In the genomic region with DNA sequence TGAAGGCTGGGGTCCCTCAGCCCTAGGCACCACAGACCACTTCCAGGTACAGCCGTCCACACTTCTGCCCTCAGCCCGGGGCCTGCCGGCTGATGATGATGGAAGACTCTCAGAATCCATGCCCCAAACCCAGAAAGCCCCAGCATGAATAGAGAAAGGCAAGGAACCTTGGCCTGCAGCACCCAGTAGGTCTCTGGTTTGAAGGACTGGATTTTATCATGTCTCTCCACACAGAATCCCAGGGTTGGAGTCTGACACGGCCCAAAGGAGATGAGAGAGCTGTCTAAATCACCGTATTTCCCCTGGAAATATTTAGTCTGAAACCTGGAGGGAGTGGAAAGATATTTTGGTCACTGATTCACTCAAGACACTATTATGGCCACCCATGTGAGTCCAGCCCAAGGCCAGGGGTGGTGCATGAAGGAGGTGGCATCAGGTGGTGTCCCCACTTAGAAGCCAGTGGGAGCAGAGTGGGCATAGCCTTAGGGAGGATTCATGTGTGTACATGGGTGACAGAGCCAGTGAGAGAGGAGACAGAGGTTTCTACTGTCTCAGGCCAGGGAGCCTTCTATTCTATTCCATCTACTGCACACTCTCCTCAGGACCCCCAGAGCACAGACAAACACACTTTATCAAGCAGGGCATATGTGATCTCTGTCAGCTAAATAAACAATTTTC, we compare ENCODE assay signal across 1 cellular context.
TF ChIP-seq lines count a peak whose summit lies in the region.

No MANE protein-coding gene starts in this region.

TF ChIP-seq in K562, 482 proteins besides CTCF, POLR2A, EP300 and RAD21 (continued from another document and continues in another):
- TF ChIP-seq TAF1 (IDR thresholded peaks at IDR 0.05; ENCODE audit: control insufficient read depth, extremely low read depth, insufficient read depth, low read length, severe bottlenecking) (no peak), SIN3B (IDR thresholded peaks at IDR 0.05; ENCODE audit: low read depth) (0 out of 2 replicates have a peak, but pooled peaks have one; percentile 7), SUPT5H (IDR thresholded peaks at IDR 0.05) (no peak), SRSF1 (IDR thresholded peaks at IDR 0.05; ENCODE audit: low read depth, low read length) (no peak), RFX5 (IDR thresholded peaks at IDR 0.05; ENCODE audit: low read depth, low read length) (0 out of 2 replicates have a peak, but pooled peaks have one; percentile 21), ZNF583 (CRISPR knock-in tag; IDR thresholded peaks at IDR 0.05) (0 out of 2 replicates have a peak, but pooled peaks have one; percentile 34), ZNF695 (CRISPR knock-in tag; IDR thresholded peaks at IDR 0.05) (0 out of 2 replicates have a peak, but pooled peaks have one; percentile 31), IRF2 (CRISPR knock-in tag; IDR thresholded peaks at IDR 0.05) (no peak), SOX6 (IDR thresholded peaks at IDR 0.05) (no peak), FOXJ3 (CRISPR knock-in tag; IDR thresholded peaks at IDR 0.05) (no peak), ZNF785 (CRISPR knock-in tag; IDR thresholded peaks at IDR 0.05) (no peak; the same call in 1 of the 2 replicates), TAF9B (IDR thresholded peaks at IDR 0.05; ENCODE audit: partially characterized antibody) (no peak), NFXL1 (CRISPR knock-in tag; IDR thresholded peaks at IDR 0.05) (no peak), CCAR2 (IDR thresholded peaks at IDR 0.05; ENCODE audit: low read depth, low read length) (no peak), TEAD4 (IDR thresholded peaks at IDR 0.05; ENCODE audit: low read length) (no peak), TEAD4 (CRISPR knock-in tag; IDR thresholded peaks at IDR 0.05; ENCODE audit: borderline replicate concordance) (no peak), KLF13 (tag; IDR thresholded peaks at IDR 0.05; ENCODE audit: borderline replicate concordance, low read depth) (no peak), FOXA3 (CRISPR knock-in tag; conservative IDR thresholded peaks at IDR 0.05 in 1 of 2, IDR thresholded peaks at IDR 0.05 in 1 of 2) (no peak), PRPF4 (IDR thresholded peaks at IDR 0.05; ENCODE audit: insufficient read depth, low read depth, low read length, poor library complexity, severe bottlenecking) (no peak), ZNF217 (CRISPR knock-in tag; IDR thresholded peaks at IDR 0.05) (no peak), ZKSCAN1 (IDR thresholded peaks at IDR 0.05; ENCODE audit: low read depth, low read length) (peak; percentile 93), JUNB (CRISPR knock-in tag; conservative IDR thresholded peaks at IDR 0.05) (no peak), EGR1 (conservative IDR thresholded peaks at IDR 0.05) (0 out of 2 replicates have a peak, but pooled peaks have one; percentile 0), KLF6 (CRISPR knock-in tag; IDR thresholded peaks at IDR 0.05; ENCODE audit: borderline replicate concordance) (no peak), SMAD3 (CRISPR knock-in tag; conservative IDR thresholded peaks at IDR 0.05) (no peak), NFIC (IDR thresholded peaks at IDR 0.05) (no peak), MED1 (CRISPR knock-in tag; IDR thresholded peaks at IDR 0.05; ENCODE audit: borderline replicate concordance) (peak; percentile 50; the same call in 1 of the 2 replicates), ZNF77 (CRISPR knock-in tag; IDR thresholded peaks at IDR 0.05) (no peak), POLR3G (IDR thresholded peaks at IDR 0.05; ENCODE audit: extremely low read depth, insufficient read length, insufficient replicate concordance) (no peak), MEIS2 (IDR thresholded peaks at IDR 0.05; ENCODE audit: partially characterized antibody) (no peak), GABPB1 (CRISPR knock-in tag; IDR thresholded peaks at IDR 0.05) (no peak), ARID2 (IDR thresholded peaks at IDR 0.05) (no peak), CEBPB (tag; IDR thresholded peaks at IDR 0.05) (no peak), DACH1 (IDR thresholded peaks at IDR 0.05; ENCODE audit: partially characterized antibody) (no peak), FOXJ2 (tag; IDR thresholded peaks at IDR 0.05) (no peak), CHD1 (IDR thresholded peaks at IDR 0.05; ENCODE audit: low read length) (peak; percentile 49)
- TF ChIP-seq, protein P1, sequence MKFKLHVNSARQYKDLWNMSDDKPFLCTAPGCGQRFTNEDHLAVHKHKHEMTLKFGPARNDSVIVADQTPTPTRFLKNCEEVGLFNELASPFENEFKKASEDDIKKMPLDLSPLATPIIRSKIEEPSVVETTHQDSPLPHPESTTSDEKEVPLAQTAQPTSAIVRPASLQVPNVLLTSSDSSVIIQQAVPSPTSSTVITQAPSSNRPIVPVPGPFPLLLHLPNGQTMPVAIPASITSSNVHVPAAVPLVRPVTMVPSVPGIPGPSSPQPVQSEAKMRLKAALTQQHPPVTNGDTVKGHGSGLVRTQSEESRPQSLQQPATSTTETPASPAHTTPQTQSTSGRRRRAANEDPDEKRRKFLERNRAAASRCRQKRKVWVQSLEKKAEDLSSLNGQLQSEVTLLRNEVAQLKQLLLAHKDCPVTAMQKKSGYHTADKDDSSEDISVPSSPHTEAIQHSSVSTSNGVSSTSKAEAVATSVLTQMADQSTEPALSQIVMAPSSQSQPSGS (CRISPR knock-in tag; IDR thresholded peaks at IDR 0.05), result no peak
- TF ChIP-seq, protein P2, sequence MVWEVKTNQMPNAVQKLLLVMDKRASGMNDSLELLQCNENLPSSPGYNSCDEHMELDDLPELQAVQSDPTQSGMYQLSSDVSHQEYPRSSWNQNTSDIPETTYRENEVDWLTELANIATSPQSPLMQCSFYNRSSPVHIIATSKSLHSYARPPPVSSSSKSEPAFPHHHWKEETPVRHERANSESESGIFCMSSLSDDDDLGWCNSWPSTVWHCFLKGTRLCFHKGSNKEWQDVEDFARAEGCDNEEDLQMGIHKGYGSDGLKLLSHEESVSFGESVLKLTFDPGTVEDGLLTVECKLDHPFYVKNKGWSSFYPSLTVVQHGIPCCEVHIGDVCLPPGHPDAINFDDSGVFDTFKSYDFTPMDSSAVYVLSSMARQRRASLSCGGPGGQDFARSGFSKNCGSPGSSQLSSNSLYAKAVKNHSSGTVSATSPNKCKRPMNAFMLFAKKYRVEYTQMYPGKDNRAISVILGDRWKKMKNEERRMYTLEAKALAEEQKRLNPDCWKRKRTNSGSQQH (CRISPR knock-in tag; IDR thresholded peaks at IDR 0.05), result 0 out of 2 replicates have a peak, but pooled peaks have one; percentile 31
- TF ChIP-seq, protein P3, sequence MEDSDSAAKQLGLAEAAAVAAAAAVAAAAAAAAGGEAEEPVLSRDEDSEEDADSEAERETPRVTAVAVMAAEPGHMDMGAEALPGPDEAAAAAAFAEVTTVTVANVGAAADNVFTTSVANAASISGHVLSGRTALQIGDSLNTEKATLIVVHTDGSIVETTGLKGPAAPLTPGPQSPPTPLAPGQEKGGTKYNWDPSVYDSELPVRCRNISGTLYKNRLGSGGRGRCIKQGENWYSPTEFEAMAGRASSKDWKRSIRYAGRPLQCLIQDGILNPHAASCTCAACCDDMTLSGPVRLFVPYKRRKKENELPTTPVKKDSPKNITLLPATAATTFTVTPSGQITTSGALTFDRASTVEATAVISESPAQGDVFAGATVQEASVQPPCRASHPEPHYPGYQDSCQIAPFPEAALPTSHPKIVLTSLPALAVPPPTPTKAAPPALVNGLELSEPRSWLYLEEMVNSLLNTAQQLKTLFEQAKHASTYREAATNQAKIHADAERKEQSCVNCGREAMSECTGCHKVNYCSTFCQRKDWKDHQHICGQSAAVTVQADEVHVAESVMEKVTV (CRISPR knock-in tag; IDR thresholded peaks at IDR 0.05), result no peak
- TF ChIP-seq, protein P4, sequence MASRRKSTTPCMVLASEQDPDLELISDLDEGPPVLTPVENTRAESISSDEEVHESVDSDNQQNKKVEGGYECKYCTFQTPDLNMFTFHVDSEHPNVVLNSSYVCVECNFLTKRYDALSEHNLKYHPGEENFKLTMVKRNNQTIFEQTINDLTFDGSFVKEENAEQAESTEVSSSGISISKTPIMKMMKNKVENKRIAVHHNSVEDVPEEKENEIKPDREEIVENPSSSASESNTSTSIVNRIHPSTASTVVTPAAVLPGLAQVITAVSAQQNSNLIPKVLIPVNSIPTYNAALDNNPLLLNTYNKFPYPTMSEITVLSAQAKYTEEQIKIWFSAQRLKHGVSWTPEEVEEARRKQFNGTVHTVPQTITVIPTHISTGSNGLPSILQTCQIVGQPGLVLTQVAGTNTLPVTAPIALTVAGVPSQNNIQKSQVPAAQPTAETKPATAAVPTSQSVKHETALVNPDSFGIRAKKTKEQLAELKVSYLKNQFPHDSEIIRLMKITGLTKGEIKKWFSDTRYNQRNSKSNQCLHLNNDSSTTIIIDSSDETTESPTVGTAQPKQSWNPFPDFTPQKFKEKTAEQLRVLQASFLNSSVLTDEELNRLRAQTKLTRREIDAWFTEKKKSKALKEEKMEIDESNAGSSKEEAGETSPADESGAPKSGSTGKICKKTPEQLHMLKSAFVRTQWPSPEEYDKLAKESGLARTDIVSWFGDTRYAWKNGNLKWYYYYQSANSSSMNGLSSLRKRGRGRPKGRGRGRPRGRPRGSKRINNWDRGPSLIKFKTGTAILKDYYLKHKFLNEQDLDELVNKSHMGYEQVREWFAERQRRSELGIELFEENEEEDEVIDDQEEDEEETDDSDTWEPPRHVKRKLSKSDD (conservative IDR thresholded peaks at IDR 0.05; ENCODE audit: low read length), result no peak
- TF ChIP-seq, protein P5, sequence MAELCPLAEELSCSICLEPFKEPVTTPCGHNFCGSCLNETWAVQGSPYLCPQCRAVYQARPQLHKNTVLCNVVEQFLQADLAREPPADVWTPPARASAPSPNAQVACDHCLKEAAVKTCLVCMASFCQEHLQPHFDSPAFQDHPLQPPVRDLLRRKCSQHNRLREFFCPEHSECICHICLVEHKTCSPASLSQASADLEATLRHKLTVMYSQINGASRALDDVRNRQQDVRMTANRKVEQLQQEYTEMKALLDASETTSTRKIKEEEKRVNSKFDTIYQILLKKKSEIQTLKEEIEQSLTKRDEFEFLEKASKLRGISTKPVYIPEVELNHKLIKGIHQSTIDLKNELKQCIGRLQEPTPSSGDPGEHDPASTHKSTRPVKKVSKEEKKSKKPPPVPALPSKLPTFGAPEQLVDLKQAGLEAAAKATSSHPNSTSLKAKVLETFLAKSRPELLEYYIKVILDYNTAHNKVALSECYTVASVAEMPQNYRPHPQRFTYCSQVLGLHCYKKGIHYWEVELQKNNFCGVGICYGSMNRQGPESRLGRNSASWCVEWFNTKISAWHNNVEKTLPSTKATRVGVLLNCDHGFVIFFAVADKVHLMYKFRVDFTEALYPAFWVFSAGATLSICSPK (IDR thresholded peaks at IDR 0.05; ENCODE audit: borderline replicate concordance), result no peak
- TF ChIP-seq, protein P6, sequence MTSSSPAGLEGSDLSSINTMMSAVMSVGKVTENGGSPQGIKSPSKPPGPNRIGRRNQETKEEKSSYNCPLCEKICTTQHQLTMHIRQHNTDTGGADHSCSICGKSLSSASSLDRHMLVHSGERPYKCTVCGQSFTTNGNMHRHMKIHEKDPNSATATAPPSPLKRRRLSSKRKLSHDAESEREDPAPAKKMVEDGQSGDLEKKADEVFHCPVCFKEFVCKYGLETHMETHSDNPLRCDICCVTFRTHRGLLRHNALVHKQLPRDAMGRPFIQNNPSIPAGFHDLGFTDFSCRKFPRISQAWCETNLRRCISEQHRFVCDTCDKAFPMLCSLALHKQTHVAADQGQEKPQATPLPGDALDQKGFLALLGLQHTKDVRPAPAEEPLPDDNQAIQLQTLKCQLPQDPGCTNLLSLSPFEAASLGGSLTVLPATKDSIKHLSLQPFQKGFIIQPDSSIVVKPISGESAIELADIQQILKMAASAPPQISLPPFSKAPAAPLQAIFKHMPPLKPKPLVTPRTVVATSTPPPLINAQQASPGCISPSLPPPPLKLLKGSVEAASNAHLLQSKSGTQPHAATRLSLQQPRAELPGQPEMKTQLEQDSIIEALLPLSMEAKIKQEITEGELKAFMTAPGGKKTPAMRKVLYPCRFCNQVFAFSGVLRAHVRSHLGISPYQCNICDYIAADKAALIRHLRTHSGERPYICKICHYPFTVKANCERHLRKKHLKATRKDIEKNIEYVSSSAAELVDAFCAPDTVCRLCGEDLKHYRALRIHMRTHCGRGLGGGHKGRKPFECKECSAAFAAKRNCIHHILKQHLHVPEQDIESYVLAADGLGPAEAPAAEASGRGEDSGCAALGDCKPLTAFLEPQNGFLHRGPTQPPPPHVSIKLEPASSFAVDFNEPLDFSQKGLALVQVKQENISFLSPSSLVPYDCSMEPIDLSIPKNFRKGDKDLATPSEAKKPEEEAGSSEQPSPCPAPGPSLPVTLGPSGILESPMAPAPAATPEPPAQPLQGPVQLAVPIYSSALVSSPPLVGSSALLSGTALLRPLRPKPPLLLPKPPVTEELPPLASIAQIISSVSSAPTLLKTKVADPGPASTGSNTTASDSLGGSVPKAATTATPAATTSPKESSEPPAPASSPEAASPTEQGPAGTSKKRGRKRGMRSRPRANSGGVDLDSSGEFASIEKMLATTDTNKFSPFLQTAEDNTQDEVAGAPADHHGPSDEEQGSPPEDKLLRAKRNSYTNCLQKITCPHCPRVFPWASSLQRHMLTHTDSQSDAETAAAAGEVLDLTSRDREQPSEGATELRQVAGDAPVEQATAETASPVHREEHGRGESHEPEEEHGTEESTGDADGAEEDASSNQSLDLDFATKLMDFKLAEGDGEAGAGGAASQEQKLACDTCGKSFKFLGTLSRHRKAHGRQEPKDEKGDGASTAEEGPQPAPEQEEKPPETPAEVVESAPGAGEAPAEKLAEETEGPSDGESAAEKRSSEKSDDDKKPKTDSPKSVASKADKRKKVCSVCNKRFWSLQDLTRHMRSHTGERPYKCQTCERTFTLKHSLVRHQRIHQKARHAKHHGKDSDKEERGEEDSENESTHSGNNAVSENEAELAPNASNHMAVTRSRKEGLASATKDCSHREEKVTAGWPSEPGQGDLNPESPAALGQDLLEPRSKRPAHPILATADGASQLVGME (CRISPR knock-in tag; IDR thresholded peaks at IDR 0.05), result peak; percentile 3; the same call in 1 of the 2 replicates
- TF ChIP-seq, protein P7, sequence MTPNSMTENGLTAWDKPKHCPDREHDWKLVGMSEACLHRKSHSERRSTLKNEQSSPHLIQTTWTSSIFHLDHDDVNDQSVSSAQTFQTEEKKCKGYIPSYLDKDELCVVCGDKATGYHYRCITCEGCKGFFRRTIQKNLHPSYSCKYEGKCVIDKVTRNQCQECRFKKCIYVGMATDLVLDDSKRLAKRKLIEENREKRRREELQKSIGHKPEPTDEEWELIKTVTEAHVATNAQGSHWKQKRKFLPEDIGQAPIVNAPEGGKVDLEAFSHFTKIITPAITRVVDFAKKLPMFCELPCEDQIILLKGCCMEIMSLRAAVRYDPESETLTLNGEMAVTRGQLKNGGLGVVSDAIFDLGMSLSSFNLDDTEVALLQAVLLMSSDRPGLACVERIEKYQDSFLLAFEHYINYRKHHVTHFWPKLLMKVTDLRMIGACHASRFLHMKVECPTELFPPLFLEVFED (CRISPR knock-in tag; conservative IDR thresholded peaks at IDR 0.05), result no peak
- TF ChIP-seq, protein P8, sequence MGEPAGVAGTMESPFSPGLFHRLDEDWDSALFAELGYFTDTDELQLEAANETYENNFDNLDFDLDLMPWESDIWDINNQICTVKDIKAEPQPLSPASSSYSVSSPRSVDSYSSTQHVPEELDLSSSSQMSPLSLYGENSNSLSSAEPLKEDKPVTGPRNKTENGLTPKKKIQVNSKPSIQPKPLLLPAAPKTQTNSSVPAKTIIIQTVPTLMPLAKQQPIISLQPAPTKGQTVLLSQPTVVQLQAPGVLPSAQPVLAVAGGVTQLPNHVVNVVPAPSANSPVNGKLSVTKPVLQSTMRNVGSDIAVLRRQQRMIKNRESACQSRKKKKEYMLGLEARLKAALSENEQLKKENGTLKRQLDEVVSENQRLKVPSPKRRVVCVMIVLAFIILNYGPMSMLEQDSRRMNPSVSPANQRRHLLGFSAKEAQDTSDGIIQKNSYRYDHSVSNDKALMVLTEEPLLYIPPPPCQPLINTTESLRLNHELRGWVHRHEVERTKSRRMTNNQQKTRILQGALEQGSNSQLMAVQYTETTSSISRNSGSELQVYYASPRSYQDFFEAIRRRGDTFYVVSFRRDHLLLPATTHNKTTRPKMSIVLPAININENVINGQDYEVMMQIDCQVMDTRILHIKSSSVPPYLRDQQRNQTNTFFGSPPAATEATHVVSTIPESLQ (CRISPR knock-in tag; IDR thresholded peaks at IDR 0.05), result no peak
